In the genomic region with DNA sequence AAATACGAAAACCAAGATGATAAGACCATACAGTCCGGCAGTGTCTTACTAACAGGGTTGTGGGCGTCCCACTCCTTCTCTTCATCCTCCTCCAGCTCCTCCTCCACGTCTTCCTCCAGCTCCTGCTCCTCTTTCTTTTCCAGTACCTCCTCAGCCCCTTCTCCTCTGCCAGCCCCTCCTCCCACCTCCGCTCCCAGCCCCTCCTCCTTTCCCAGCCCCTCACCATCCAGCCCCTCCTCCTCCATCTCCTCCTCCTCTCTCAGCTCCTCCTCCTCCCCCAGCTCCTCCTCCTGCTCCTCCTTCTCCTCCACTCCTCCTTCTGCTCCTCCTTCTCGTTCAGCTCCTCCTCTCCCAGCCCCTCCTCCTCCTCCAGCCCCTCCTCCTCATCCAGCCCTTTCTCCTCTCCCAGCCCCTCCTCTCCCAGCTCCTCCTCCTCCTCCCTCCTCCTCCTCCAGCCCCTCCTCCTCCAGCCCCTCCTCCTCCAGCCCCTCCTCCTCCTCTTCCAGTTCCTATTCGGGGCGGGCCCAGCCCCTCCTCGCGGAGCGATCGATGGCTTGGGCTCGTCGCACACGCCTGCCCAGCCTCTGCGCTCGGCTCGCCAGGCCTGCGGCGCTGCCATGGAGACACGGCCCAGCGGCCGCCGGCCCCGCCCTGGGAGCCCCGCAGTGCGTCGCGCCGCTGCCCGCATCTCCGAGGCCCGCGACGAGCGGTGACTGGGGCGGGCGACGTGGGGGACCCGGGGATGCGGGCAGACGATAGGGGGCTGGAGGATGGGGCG, we compare ENCODE assay signal across 8 cellular contexts. TPM values are rescaled to one million over a fixed set of nuclear protein-coding genes. Genes with fewer than 3 reads are reported as not detected.
A peak's percentile ranks its signal among the peaks of the same experiment; 100 is the strongest.
DNase-seq lines count a peak whose midpoint lies in the region; ATAC-seq, FAIRE-seq and TF ChIP-seq lines count a peak whose summit lies in the region.

A gene with protein sequence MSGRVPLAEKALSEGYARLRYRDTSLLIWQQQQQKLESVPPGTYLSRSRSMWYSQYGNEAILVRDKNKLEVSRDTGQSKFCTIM (plus strand): TSS at position 654 of the 778 bp plus-strand sequence. CDS start 1,267 bp downstream, outside the sequence.

- H2BK120ac ChIP-seq in H1 (replicated peaks; ENCODE audit: low read depth, low read length) = no peak within 1 kb of the TSS

- no peak within 1 kb of the TSS for H3K23ac ChIP-seq in H1 (ENCODE audit: insufficient read length)

- H3K36me3 Mint-ChIP-seq in CD4-positive, alpha-beta T cell (ENCODE audit: low read depth) = peaks cover 3% of the 10 kb centered on the region
- H3K36me3 Mint-ChIP-seq in memory B cell = no peaks in the 10 kb centered on the region

- FAIRE-seq in H1 (lab: Jason Lieb, UNC) = peak; percentile 60

- H3K36me3 ChIP-seq in H1 (ENCODE audit: control insufficient read depth in 2 of 4, insufficient read depth in 4 of 4, low read length in 3 of 4) = 0 out of 8 replicates have a peak, but pooled peaks cover 0 to 3% (median 0%) of the 10 kb centered on the region in 4 experiments

- CTCF ChIA-PET in CD4-positive, alpha-beta T cell (lab: Charles Lee) = interaction anchor here (0.6 to 2.1 kb wide), 4 partner anchors 31 to 621 kb away, joined by 3 to 10 read pairs (median 3); no protein-coding TSS in a partner anchor
- CTCF ChIA-PET in H1 (lab: Charles Lee; ENCODE audit: partially characterized antibody) = interaction anchor here (0.7 to 1.6 kb wide), 7 partner anchors 15 to 1333 kb away, joined by 3 to 4 read pairs (median 3); no protein-coding TSS in a partner anchor

- H3K4me1 Mint-ChIP-seq in CD4-positive, alpha-beta T cell (ENCODE audit: low read depth) = no peaks in the 10 kb centered on the region
- peaks cover 14% of the 10 kb centered on the region for H3K4me1 Mint-ChIP-seq in memory B cell

- H2BK5ac ChIP-seq in H1 (ENCODE audit: low read depth, low read length) = no peak within 1 kb of the TSS; the same call in 1 of the 2 replicates

- ATAC-seq in CD4-positive, alpha-beta T cell (ENCODE audit: poor library complexity) = peak; percentile 88
- ATAC-seq in memory B cell (ENCODE audit: low read depth) = peak; percentile 88

- H3K9me3 Mint-ChIP-seq in CD4-positive, alpha-beta T cell = no peaks in the 10 kb centered on the region
- no peaks in the 10 kb centered on the region for H3K9me3 Mint-ChIP-seq in memory B cell

- peaks cover 0 to 10% of the 10 kb centered on the region in 2 experiments for H4K20me1 ChIP-seq in H1 (replicated peaks in 1 of 2; ENCODE audit: control insufficient read depth in 1 of 2, insufficient read depth in 2 of 2, low read length in 2 of 2)

- POLR2A ChIA-PET in CD4-positive, alpha-beta T cell (lab: Charles Lee) = interaction anchor here (0.6 to 3.0 kb wide), 6 partner anchors 10 to 139 kb away, joined by 3 to 20 read pairs (median 6); partner anchors contain the start of genes RNU6ATAC and WDR5
- POLR2A ChIA-PET in H1 (lab: Charles Lee; ENCODE audit: partially characterized antibody) = interaction anchor here (1.6 to 1.8 kb wide), 2 partner anchors 39 to 41 kb away, joined by 5 to 8 read pairs; no protein-coding TSS in a partner anchor

- H3K56ac ChIP-seq in H1 (replicated peaks; ENCODE audit: insufficient read length, low read depth, low read length) = no peak within 1 kb of the TSS

- H3K4me3 ChIP-seq in H1 (ENCODE audit: extremely low read depth in 1 of 4, insufficient read depth in 2 of 4, low read depth in 3 of 4, low read length in 4 of 4) = peak within 1 kb of the TSS; percentile 70 to 85 (median 79)

- peak within 1 kb of the TSS; percentile 27 for H3K27ac Mint-ChIP-seq in CD4-positive, alpha-beta T cell
- H3K27ac Mint-ChIP-seq in memory B cell = peak within 1 kb of the TSS; percentile 87

- H4K8ac ChIP-seq in H1 (ENCODE audit: extremely low read depth, insufficient read depth, low read length) = no peak within 1 kb of the TSS; the same call in 1 of the 2 replicates

- peaks cover 4% of the 10 kb centered on the region for H3K23me2 ChIP-seq in H1 (ENCODE audit: low read depth, low read length)

- H2BK15ac ChIP-seq in H1 (ENCODE audit: low read length) = no peak within 1 kb of the TSS; the same call in 1 of the 2 replicates

- H2BK12ac ChIP-seq in H1 (ENCODE audit: low read depth, low read length) = no peak within 1 kb of the TSS

- peak within 1 kb of the TSS; percentile 88 for H3K4me3 Mint-ChIP-seq in CD4-positive, alpha-beta T cell
- H3K4me3 Mint-ChIP-seq in memory B cell = peak within 1 kb of the TSS; percentile 87

- no peaks in the 10 kb centered on the region for H3K27me3 ChIP-seq in CD4-positive, alpha-beta T cell (ENCODE audit: control insufficient read depth, insufficient read depth, low read length)
- H3K27me3 ChIP-seq in H1 (replicated peaks in 1 of 4; ENCODE audit: control insufficient read depth in 3 of 4, extremely low read depth in 1 of 4, insufficient read depth in 3 of 4, low read length in 3 of 4) = no peaks in the 10 kb centered on the region

- peak within 1 kb of the TSS; percentile 30 for H3K27ac ChIP-seq in CD4-positive, alpha-beta T cell (ENCODE audit: low read depth, low read length)
- no peak within 1 kb of the TSS for H3K27ac ChIP-seq in H1 (ENCODE audit: low read depth, low read length)

- H2BK20ac ChIP-seq in H1 (ENCODE audit: low read length) = no peak within 1 kb of the TSS

- H4K5ac ChIP-seq in H1 (ENCODE audit: insufficient read length, low read depth, low read length) = no peak within 1 kb of the TSS

- H3K79me1 ChIP-seq in H1 (ENCODE audit: low read depth, low read length) = no peaks in the 10 kb centered on the region

- H4K91ac ChIP-seq in H1 (replicated peaks; ENCODE audit: insufficient read length, low read length) = no peak within 1 kb of the TSS

- H3K4me2 ChIP-seq in H1 (ENCODE audit: insufficient read depth in 1 of 2, low read depth in 2 of 2, low read length in 2 of 2) = peak within 1 kb of the TSS; percentile 60 to 69

- no peak within 1 kb of the TSS for H3K4ac ChIP-seq in H1 (replicated peaks; ENCODE audit: insufficient read length, low read depth, low read length)

- no peak for TF ChIP-seq POLR2A in H1 (IDR thresholded peaks at IDR 0.05; ENCODE audit: control extremely low read depth in 1 of 2, low read depth in 2 of 2, low read length in 2 of 2)

- no peak within 1 kb of the TSS for H2AK5ac ChIP-seq in H1 (ENCODE audit: low read depth, low read length)

- H3K4me1 ChIP-seq in H1 (replicated peaks in 1 of 4; ENCODE audit: control insufficient read depth in 3 of 4, insufficient read depth in 4 of 4, low read length in 3 of 4) = peaks cover 0 to 4% (median 4%) of the 10 kb centered on the region in 4 experiments; a peak in 5 of 7 replicates

- intact Hi-C loops in CD4-positive, alpha-beta T cell (cut with DNase I, micrococcal nuclease) = loop anchor here (1.0 to 10.0 kb wide), 7 partner anchors 33 to 670 kb away; partner anchors contain the start of genes BRD3 (in 2 of the 2), RXRA (in 1 of the 2), SURF1 (in 1 of the 2) and SURF2 (in 1 of the 2)

- no peaks in the 10 kb centered on the region for H3K27me3 Mint-ChIP-seq in CD4-positive, alpha-beta T cell
- no peaks in the 10 kb centered on the region for H3K27me3 Mint-ChIP-seq in memory B cell

- no peak within 1 kb of the TSS; a peak in 1 of 7 replicates for H3K9ac ChIP-seq in H1 (replicated peaks in 1 of 4; ENCODE audit: extremely low read depth in 1 of 4, low read depth in 3 of 4, low read length in 3 of 4)

- no peak for TF ChIP-seq EP300 in H1 (IDR thresholded peaks at IDR 0.05; ENCODE audit: borderline replicate concordance in 1 of 2, low read depth in 2 of 2, low read length in 2 of 2)

- 0 out of 2 replicates have a peak within 1 kb of the TSS, but pooled peaks have one; percentile 91 for H2AFZ ChIP-seq in H1 (ENCODE audit: low read length)

- no peaks in the 10 kb centered on the region for H3K79me2 ChIP-seq in H1 (ENCODE audit: control insufficient read depth in 1 of 2, insufficient read depth in 2 of 2, low read length in 2 of 2)

- TF ChIP-seq RAD21 in H1 (IDR thresholded peaks at IDR 0.05 in 1 of 2, conservative IDR thresholded peaks at IDR 0.05 in 1 of 2; ENCODE audit: low read depth in 2 of 2, low read length in 2 of 2) = no peak

- 4% methylated on average over 22 of the region's 43 CpGs; no CpG with 5 or more reads in 1 of the 2 experiments for WGBS in H1 (ENCODE audit: extremely low coverage in 1 of 2, insufficient coverage in 1 of 2, insufficient read length in 1 of 2, insufficient replicate concordance in 2 of 2, low coverage in 1 of 2, low lambda C conversion rate in 2 of 2, missing lambda C conversion rate in 1 of 2), 2 experiments

- no peak within 1 kb of the TSS; the same call in 1 of the 2 replicates for H3K18ac ChIP-seq in H1 (ENCODE audit: extremely low read depth, low read length)

- TF ChIP-seq CTCF in CD4-positive, alpha-beta T cell (IDR thresholded peaks at IDR 0.05) = no peak
- TF ChIP-seq CTCF in GM20000 (IDR thresholded peaks at IDR 0.05; ENCODE audit: extremely low read depth, missing control alignments) (no peak), H1 (IDR thresholded peaks at IDR 0.05; ENCODE audit: control extremely low read depth in 1 of 3, insufficient read depth in 1 of 3, low read depth in 1 of 3, low read length in 3 of 3) (no peak)

- H3K14ac ChIP-seq in H1 (ENCODE audit: insufficient read length) = no peak within 1 kb of the TSS

- H3K9me3 ChIP-seq in CD4-positive, alpha-beta T cell (ENCODE audit: control insufficient read depth, low read length) = no peaks in the 10 kb centered on the region
- no peaks in the 10 kb centered on the region for H3K9me3 ChIP-seq in H1 (ENCODE audit: insufficient read depth in 2 of 2, low read depth in 1 of 2, low read length in 1 of 2)

- peak; percentile 83 to 93 (median 88) for DNase-seq in CD4-positive, alpha-beta T cell
- peak; percentile 98 for DNase-seq in GM20000 (ENCODE audit: low spot score)
- peak; percentile 95 for DNase-seq in HT1080 (ENCODE audit: low read depth)
- peak; percentile 91 for DNase-seq in NOMO-1 treated with dmso at 0.1 percent for 144 hours (lab: John Stamatoyannopoulos, UW; ENCODE audit: unreplicated experiment)
- peak; percentile 77 to 88 for DNase-seq in activated CD8-positive, alpha-beta memory T cell treated with anti-CD3 and anti-CD28 coated beads for 4 hours (ENCODE audit: low read depth in 2 of 2)
- peak; percentile 88 to 99 for DNase-seq in H1 (ENCODE audit: low read depth in 1 of 2, low spot score in 2 of 2)
- peak; percentile 79 to 89 for DNase-seq in memory B cell (ENCODE audit: low spot score in 2 of 2)
- DNase-seq in stimulated activated CD8-positive, alpha-beta memory T cell treated with anti-CD3 and anti-CD28 coated beads, Interleukin-12 subunit alpha, Interleukin-12 subunit beta, amount 100 ng/mL, for 1 hour (ENCODE audit: low read depth) = peak; percentile 82

RNA-seq across cellular contexts. Expression of the gene that starts here (rescaled TPM):
- 1 to 10 TPM; 4.0 to 4.9 TPM for total RNA-seq in CD4-positive, alpha-beta T cell
- total RNA-seq in HT1080 (2014; rRNA removed; shearing (Covaris generic)) = 21.2 and 28.4 TPM in 2 replicates
- 18.0 and 24.1 TPM in 2 replicates for polyA plus RNA-seq in HT1080 (2015; cell fraction: cytosol; rRNA removed)
- 11.5 TPM in 2 replicates for polyA plus RNA-seq in HT1080 (2015; cell fraction: nucleus; rRNA removed)
- total RNA-seq in H1 (2021; fragmentation: NEBNext Ultra II Directional; extraction: Animal tissue kit (Norgen Biotek cat#: 25700)) = 17.2 and 20.2 TPM in 2 replicates
- polyA plus RNA-seq in H1 (2011; rRNA removed) = 12.7 and 13.6 TPM in 2 replicates
- polyA plus RNA-seq in H1 (2011; cell fraction: cytosol; rRNA removed) = 13.0 TPM
- 11.0 TPM for polyA plus RNA-seq in H1 (2011; cell fraction: nucleus; rRNA removed)
- polyA plus RNA-seq in H1 (2012, experiment 1 of 2) = 12.5 to 16.9 TPM (median 14.6 TPM) in 4 replicates
- 17.3 TPM for polyA plus RNA-seq in H1 (2012, experiment 2 of 2)
- 11.6 TPM for polyA plus RNA-seq in H1 (2013, experiment 1 of 2)
- 12.4 TPM for polyA plus RNA-seq in H1 (2013, experiment 2 of 2)
- 6.7 and 9.0 TPM in 2 replicates for polyA minus RNA-seq in H1 (2011; rRNA and poly(A)+ RNA removed)
- 10.8 TPM for polyA minus RNA-seq in H1 (2011; cell fraction: cytosol; rRNA and poly(A)+ RNA removed)
- polyA minus RNA-seq in H1 (2011; cell fraction: nucleus; rRNA and poly(A)+ RNA removed) = 7.3 TPM
